In genomic region chr17:10205549-10206185, GRCh38 we compare ENCODE assay signal across 2 cellular contexts.
TF ChIP-seq lines count a peak whose summit lies in the region.

No MANE protein-coding gene starts in this region.

TF ChIP-seq in GM23338, 12 proteins besides CTCF, POLR2A, EP300 and RAD21 (continued from another document):
- no peak for TF ChIP-seq NANOG (IDR thresholded peaks at IDR 0.05; ENCODE audit: borderline replicate concordance)
- TF ChIP-seq EZH2phosphoT487 (IDR thresholded peaks at IDR 0.05; ENCODE audit: unreplicated experiment), result no peak
- TF ChIP-seq REST (IDR thresholded peaks at IDR 0.05; ENCODE audit: unreplicated experiment), result no peak
- no peak for TF ChIP-seq JUNB (IDR thresholded peaks at IDR 0.05; ENCODE audit: unreplicated experiment)
- TF ChIP-seq POLR2AphosphoS5 (IDR thresholded peaks at IDR 0.05; ENCODE audit: low read depth), result no peak
- TF ChIP-seq ZNF462 (CRISPR knock-in tag; IDR thresholded peaks at IDR 0.05), result no peak
- TF ChIP-seq EZH2 (IDR thresholded peaks at IDR 0.05; ENCODE audit: low read depth, unreplicated experiment), result no peak
- no peak for TF ChIP-seq ETS1 (IDR thresholded peaks at IDR 0.05)
- TF ChIP-seq CREB1 (CRISPR knock-in tag; IDR thresholded peaks at IDR 0.05; ENCODE audit: low read depth), result no peak

TF ChIP-seq in H1, 55 proteins besides CTCF, POLR2A, EP300 and RAD21 (continued from another document):
- TF ChIP-seq SIX5 (IDR thresholded peaks at IDR 0.05; ENCODE audit: low read depth, low read length), result no peak
- no peak for TF ChIP-seq ASH2L (IDR thresholded peaks at IDR 0.05; ENCODE audit: low read length)
- TF ChIP-seq CTBP2 (IDR thresholded peaks at IDR 0.05; ENCODE audit: borderline replicate concordance, insufficient read depth, insufficient read length, low read length), result no peak
- no peak for TF ChIP-seq ATF2 (IDR thresholded peaks at IDR 0.05; ENCODE audit: low read length)
- TF ChIP-seq SRF (IDR thresholded peaks at IDR 0.05; ENCODE audit: low read depth, low read length), result no peak
- no peak for TF ChIP-seq TCF12 (IDR thresholded peaks at IDR 0.05; ENCODE audit: low read depth, low read length)
- TF ChIP-seq CBX5 (IDR thresholded peaks at IDR 0.05; ENCODE audit: low read depth, low read length), result no peak
